ENCODE assay signal across 1 cellular context in the genomic region with DNA sequence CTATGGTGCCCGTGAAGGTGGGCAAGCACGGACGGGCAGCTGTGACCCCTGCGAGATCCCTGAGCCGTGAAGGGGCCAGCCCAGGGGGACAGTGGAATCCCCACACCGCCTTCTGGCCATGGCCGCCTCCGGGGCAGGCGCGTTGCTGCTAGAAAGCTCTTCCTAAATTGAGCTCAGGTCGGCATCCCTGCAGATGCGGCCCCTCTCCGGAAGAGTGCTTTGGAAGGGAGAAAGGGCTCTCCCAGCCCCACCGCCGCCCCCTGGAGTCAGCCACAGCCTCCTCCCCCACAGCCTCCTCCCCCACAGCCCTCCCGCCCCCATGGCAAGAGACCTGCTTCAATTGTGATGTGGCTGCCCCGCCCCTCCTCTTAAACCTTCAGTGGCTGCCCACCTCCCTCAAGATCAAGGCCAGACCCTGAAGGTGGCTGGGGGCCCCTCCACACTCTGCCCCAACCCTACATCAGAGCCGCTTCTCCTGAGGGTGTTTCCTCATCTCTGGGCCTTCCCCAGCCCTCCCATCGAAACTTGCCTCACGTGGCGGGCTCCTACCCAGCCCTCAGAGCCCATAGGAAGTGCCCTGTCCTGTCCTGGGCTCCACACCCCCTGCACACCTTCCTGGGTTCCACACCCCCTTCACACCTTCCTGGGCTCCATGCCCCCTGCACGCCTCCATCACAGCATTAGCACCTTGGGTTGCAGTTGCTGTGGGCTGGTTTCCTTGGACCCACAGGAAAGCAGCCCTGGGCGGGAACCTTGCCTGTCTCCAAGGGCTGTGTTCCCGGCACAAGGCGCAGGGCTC.
TF ChIP-seq lines count a peak whose summit lies in the region.

No MANE protein-coding gene starts in this region.

TF ChIP-seq in K562, 482 proteins besides CTCF, POLR2A, EP300 and RAD21 (continued from another document and continues in another):
- TF ChIP-seq EGR1 (conservative IDR thresholded peaks at IDR 0.05): peak; percentile 53; the same call in 1 of the 2 replicates
- no peak for TF ChIP-seq CHD7 (IDR thresholded peaks at IDR 0.05; ENCODE audit: low read depth, low read length)
- peak; percentile 6 for TF ChIP-seq TAF1 (IDR thresholded peaks at IDR 0.05; ENCODE audit: control insufficient read depth, extremely low read depth, insufficient read depth, low read length, severe bottlenecking)
- no peak for TF ChIP-seq ZFPM2 (CRISPR knock-in tag; IDR thresholded peaks at IDR 0.05)
- TF ChIP-seq ELF1 (tag; IDR thresholded peaks at IDR 0.05): no peak
- TF ChIP-seq MLLT1 (IDR thresholded peaks at IDR 0.05): no peak
- TF ChIP-seq RBFOX2 (IDR thresholded peaks at IDR 0.05; ENCODE audit: low read depth, low read length): peak; percentile 46
- no peak for TF ChIP-seq JUND (IDR thresholded peaks at IDR 0.05; ENCODE audit: borderline replicate concordance, low read depth, low read length)
- no peak for TF ChIP-seq JUND (tag; IDR thresholded peaks at IDR 0.05; ENCODE audit: borderline replicate concordance, low read depth, low read length)
- TF ChIP-seq ZNF165 (CRISPR knock-in tag; IDR thresholded peaks at IDR 0.05; ENCODE audit: borderline replicate concordance): no peak
- TF ChIP-seq ZFP36 (IDR thresholded peaks at IDR 0.05; ENCODE audit: low read depth, low read length, partially characterized antibody): no peak
- TF ChIP-seq TAF9B (IDR thresholded peaks at IDR 0.05; ENCODE audit: partially characterized antibody): no peak
- no peak for TF ChIP-seq ZNF444 (CRISPR knock-in tag; IDR thresholded peaks at IDR 0.05)
- TF ChIP-seq ZNF263 (CRISPR knock-in tag; IDR thresholded peaks at IDR 0.05; ENCODE audit: borderline replicate concordance): 0 out of 2 replicates have a peak, but pooled peaks have one; percentile 38
- 0 out of 2 replicates have a peak, but pooled peaks have one; percentile 33 for TF ChIP-seq KLF16 (IDR thresholded peaks at IDR 0.05)
- TF ChIP-seq, protein P1, sequence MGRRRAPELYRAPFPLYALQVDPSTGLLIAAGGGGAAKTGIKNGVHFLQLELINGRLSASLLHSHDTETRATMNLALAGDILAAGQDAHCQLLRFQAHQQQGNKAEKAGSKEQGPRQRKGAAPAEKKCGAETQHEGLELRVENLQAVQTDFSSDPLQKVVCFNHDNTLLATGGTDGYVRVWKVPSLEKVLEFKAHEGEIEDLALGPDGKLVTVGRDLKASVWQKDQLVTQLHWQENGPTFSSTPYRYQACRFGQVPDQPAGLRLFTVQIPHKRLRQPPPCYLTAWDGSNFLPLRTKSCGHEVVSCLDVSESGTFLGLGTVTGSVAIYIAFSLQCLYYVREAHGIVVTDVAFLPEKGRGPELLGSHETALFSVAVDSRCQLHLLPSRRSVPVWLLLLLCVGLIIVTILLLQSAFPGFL (CRISPR knock-in tag; IDR thresholded peaks at IDR 0.05): no peak
- TF ChIP-seq CBX1 (IDR thresholded peaks at IDR 0.05; ENCODE audit: low read depth): no peak
- no peak for TF ChIP-seq ZNF551 (CRISPR knock-in tag; IDR thresholded peaks at IDR 0.05)
- no peak for TF ChIP-seq SP2 (IDR thresholded peaks at IDR 0.05; ENCODE audit: extremely low read depth, low read depth, low read length, poor library complexity, severe bottlenecking)
- TF ChIP-seq ZNF445 (CRISPR knock-in tag; IDR thresholded peaks at IDR 0.05; ENCODE audit: low read depth): no peak
- TF ChIP-seq POLR2G (IDR thresholded peaks at IDR 0.05; ENCODE audit: low read depth, low read length): peak; percentile 45; the same call in 1 of the 2 replicates
- no peak for TF ChIP-seq PCBP2 (IDR thresholded peaks at IDR 0.05; ENCODE audit: low read depth, low read length, poor library complexity, severe bottlenecking)
- no peak for TF ChIP-seq FOXO4 (CRISPR knock-in tag; IDR thresholded peaks at IDR 0.05)
- no peak for TF ChIP-seq CHD2 (IDR thresholded peaks at IDR 0.05; ENCODE audit: low read depth, low read length)
- TF ChIP-seq OTX1 (CRISPR knock-in tag; IDR thresholded peaks at IDR 0.05): no peak
- no peak for TF ChIP-seq PHF21A (IDR thresholded peaks at IDR 0.05; ENCODE audit: borderline replicate concordance, low read depth)
- no peak for TF ChIP-seq DNMT1 (IDR thresholded peaks at IDR 0.05)
- TF ChIP-seq GABPB2 (CRISPR knock-in tag; conservative IDR thresholded peaks at IDR 0.05): no peak
- no peak for TF ChIP-seq ZC3H11A (IDR thresholded peaks at IDR 0.05; ENCODE audit: low read depth, low read length)
- no peak for TF ChIP-seq MLX (CRISPR knock-in tag; conservative IDR thresholded peaks at IDR 0.05)
- TF ChIP-seq ZNF239 (CRISPR knock-in tag; IDR thresholded peaks at IDR 0.05): no peak
- TF ChIP-seq, protein P2, sequence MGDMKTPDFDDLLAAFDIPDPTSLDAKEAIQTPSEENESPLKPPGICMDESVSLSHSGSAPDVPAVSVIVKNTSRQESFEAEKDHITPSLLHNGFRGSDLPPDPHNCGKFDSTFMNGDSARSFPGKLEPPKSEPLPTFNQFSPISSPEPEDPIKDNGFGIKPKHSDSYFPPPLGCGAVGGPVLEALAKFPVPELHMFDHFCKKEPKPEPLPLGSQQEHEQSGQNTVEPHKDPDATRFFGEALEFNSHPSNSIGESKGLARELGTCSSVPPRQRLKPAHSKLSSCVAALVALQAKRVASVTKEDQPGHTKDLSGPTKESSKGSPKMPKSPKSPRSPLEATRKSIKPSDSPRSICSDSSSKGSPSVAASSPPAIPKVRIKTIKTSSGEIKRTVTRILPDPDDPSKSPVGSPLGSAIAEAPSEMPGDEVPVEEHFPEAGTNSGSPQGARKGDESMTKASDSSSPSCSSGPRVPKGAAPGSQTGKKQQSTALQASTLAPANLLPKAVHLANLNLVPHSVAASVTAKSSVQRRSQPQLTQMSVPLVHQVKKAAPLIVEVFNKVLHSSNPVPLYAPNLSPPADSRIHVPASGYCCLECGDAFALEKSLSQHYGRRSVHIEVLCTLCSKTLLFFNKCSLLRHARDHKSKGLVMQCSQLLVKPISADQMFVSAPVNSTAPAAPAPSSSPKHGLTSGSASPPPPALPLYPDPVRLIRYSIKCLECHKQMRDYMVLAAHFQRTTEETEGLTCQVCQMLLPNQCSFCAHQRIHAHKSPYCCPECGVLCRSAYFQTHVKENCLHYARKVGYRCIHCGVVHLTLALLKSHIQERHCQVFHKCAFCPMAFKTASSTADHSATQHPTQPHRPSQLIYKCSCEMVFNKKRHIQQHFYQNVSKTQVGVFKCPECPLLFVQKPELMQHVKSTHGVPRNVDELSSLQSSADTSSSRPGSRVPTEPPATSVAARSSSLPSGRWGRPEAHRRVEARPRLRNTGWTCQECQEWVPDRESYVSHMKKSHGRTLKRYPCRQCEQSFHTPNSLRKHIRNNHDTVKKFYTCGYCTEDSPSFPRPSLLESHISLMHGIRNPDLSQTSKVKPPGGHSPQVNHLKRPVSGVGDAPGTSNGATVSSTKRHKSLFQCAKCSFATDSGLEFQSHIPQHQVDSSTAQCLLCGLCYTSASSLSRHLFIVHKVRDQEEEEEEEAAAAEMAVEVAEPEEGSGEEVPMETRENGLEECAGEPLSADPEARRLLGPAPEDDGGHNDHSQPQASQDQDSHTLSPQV (IDR thresholded peaks at IDR 0.05): peak; percentile 75
- no peak for TF ChIP-seq ZFP1 (CRISPR knock-in tag; IDR thresholded peaks at IDR 0.05)
- TF ChIP-seq XRCC4 (IDR thresholded peaks at IDR 0.05; ENCODE audit: extremely low read depth, insufficient read depth, insufficient read length): no peak
- no peak for TF ChIP-seq FOXP1 (CRISPR knock-in tag; IDR thresholded peaks at IDR 0.05)
- TF ChIP-seq USF2 (CRISPR knock-in tag; IDR thresholded peaks at IDR 0.05): no peak
- TF ChIP-seq ZNF77 (CRISPR knock-in tag; IDR thresholded peaks at IDR 0.05): no peak
